In the genomic region with DNA sequence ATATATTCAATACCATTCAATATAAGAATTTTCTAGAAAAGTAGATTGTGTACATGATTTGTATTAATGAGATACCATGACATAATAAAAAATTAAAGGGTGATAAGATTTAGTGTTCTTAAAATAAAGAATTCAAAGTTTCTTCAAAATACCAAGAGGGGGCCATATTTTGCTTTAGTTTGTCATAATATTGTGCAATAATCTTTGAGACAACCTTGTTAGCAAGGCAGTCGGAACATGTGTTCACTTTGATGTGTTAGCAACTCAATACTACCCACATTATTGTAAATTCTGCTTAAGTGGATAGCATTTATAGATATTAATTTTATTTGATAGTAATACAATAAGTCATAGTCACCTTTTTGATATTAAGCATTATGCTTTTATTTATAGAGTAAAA, we compare ENCODE assay signal across 17 cellular contexts.
DNase-seq lines count a peak whose midpoint lies in the region; ATAC-seq, FAIRE-seq and TF ChIP-seq lines count a peak whose summit lies in the region.
"Had no signal": no experiment of that assay in that cellular context is flagged by ENCODE, and none has a peak within 500 bp of the region (broad histone marks: within the 10 kb centered on the region; RNA-seq: fewer than 3 reads in every experiment).

No MANE protein-coding gene starts in this region.

- H3K9me1 ChIP-seq in IMR-90 (ENCODE audit: insufficient read depth, low read length), result no peaks in the 10 kb centered on the region

- no peak overlapping the region for H2BK120ac ChIP-seq in IMR-90 (ENCODE audit: low read depth, low read length)

- no peak overlapping the region for H2AK9ac ChIP-seq in IMR-90 (replicated peaks; ENCODE audit: low read depth, low read length, poor library complexity)

- H3K9me3 Mint-ChIP-seq in astrocyte (ENCODE audit: unreplicated experiment), result no peaks in the 10 kb centered on the region
- H3K9me3 Mint-ChIP-seq in neural progenitor cell, result no peaks in the 10 kb centered on the region
- H3K9me3 Mint-ChIP-seq: CD4-positive, alpha-beta memory T cell; H9; HFFc6 had no signal

- dilution Hi-C loops in IMR-90 (cut with HindIII; ENCODE audit: low sequenced_read_pairs, unreplicated experiment), result no loop called here

- no peak overlapping the region for H3K4me3 Mint-ChIP-seq in astrocyte (ENCODE audit: unreplicated experiment)
- H3K4me3 Mint-ChIP-seq in neural progenitor cell, result no peak overlapping the region
- H3K4me3 Mint-ChIP-seq: CD4-positive, alpha-beta memory T cell; H9; HFFc6 had no signal

- H3K23ac ChIP-seq in IMR-90 (ENCODE audit: low read depth, low read length), result no peak overlapping the region

- H4K5ac ChIP-seq in IMR-90 (ENCODE audit: low read depth, low read length), result no peak overlapping the region

- no peak overlapping the region for H4K8ac ChIP-seq in IMR-90 (ENCODE audit: low read depth in 2 of 2, low read length in 2 of 2)

- TF ChIP-seq CTCF in IMR-90 (conservative IDR thresholded peaks at IDR 0.05; ENCODE audit: low read depth, low read length) (no peak), astrocyte (IDR thresholded peaks at IDR 0.05; ENCODE audit: insufficient read depth, low read depth, low read length) (no peak), neural progenitor cell (IDR thresholded peaks at IDR 0.05) (no peak)

- H3K27ac ChIP-seq in HUES6 (ENCODE audit: low read depth, low read length) (peak overlapping the region; percentile 4; the same call in 1 of the 2 replicates), IMR-90 (ENCODE audit: insufficient read depth, low read length) (no peak overlapping the region), astrocyte (ENCODE audit: low read depth, low read length) (no peak overlapping the region), neural progenitor cell (peak overlapping the region; percentile 34)
- H3K27ac ChIP-seq: GM23248 had no signal

- H2BK20ac ChIP-seq in IMR-90 (ENCODE audit: low read depth, low read length), result no peak overlapping the region

- TF ChIP-seq POLR2A in IMR-90 (IDR thresholded peaks at IDR 0.05; ENCODE audit: low read depth, low read length), result no peak

- H3K27me3 Mint-ChIP-seq in astrocyte (ENCODE audit: low read depth, unreplicated experiment) (no peaks in the 10 kb centered on the region), neural progenitor cell (ENCODE audit: insufficient read depth, low read depth) (no peaks in the 10 kb centered on the region)

- H3K36me3 Mint-ChIP-seq in astrocyte (ENCODE audit: low read depth, unreplicated experiment) (no peaks in the 10 kb centered on the region), neural progenitor cell (no peaks in the 10 kb centered on the region)
- H3K36me3 Mint-ChIP-seq: CD4-positive, alpha-beta memory T cell had no signal

- H3K36me3 ChIP-seq in HUES6 (ENCODE audit: control insufficient read depth, insufficient read depth, low read length) (no peaks in the 10 kb centered on the region), IMR-90 (ENCODE audit: control insufficient read depth, insufficient read depth, low read length) (no peaks in the 10 kb centered on the region), astrocyte (ENCODE audit: insufficient read depth, low read length) (no peaks in the 10 kb centered on the region), neural progenitor cell (no peaks in the 10 kb centered on the region)

- H4K20me1 ChIP-seq in IMR-90 (ENCODE audit: insufficient read depth, low read length) (no peaks in the 10 kb centered on the region), astrocyte (ENCODE audit: insufficient read depth, low read length) (no peaks in the 10 kb centered on the region), neural progenitor cell (ENCODE audit: low read depth) (no peaks in the 10 kb centered on the region)

- intact Hi-C loops in IMR-90 (cut with micrococcal nuclease), result no loop called here

- peaks cover 28% of the 10 kb centered on the region for H3F3A ChIP-seq in neural progenitor cell (ENCODE audit: low read depth)

- no peak overlapping the region for H3K4me3 ChIP-seq in HUES6 (ENCODE audit: low read depth, low read length)
- H3K4me3 ChIP-seq in IMR-90 (ENCODE audit: insufficient read depth, low read depth, low read length), result no peak overlapping the region
- no peak overlapping the region for H3K4me3 ChIP-seq in astrocyte (ENCODE audit: insufficient read depth, low read depth, low read length)
- no peak overlapping the region for H3K4me3 ChIP-seq in neural progenitor cell
- H3K4me3 ChIP-seq: GM23248 had no signal

- no peak overlapping the region for H3K18ac ChIP-seq in IMR-90 (ENCODE audit: low read depth, low read length)

- H3K27ac Mint-ChIP-seq in astrocyte (ENCODE audit: unreplicated experiment) (peak overlapping the region; percentile 68), neural progenitor cell (no peak overlapping the region)
- H3K27ac Mint-ChIP-seq: CD4-positive, alpha-beta memory T cell; HFFc6 had no signal

- DNase-seq in IMR-90 (no peak), astrocyte (ENCODE audit: low read depth) (no peak), neural progenitor cell (ENCODE audit: low spot score) (no peak), left lobe of liver (ENCODE audit: low spot score) (no peak), amygdala (lab: John Stamatoyannopoulos, UW) (no peak), NCI-H1417 treated with DMSO at 0.1 percent for 48 hours (lab: John Stamatoyannopoulos, UW) (no peak)
- DNase-seq: C1 segment of cervical spinal cord; CD4-positive, alpha-beta memory T cell; COR-L47; DMS53; DMS79 treated with DMSO at 0.1 percent for 48 hours; GF-D8; GM23248; H9; HFFc6 had no signal

- H3K79me2 ChIP-seq in astrocyte (ENCODE audit: insufficient read depth, low read length) (no peaks in the 10 kb centered on the region), neural progenitor cell (ENCODE audit: low read depth) (no peaks in the 10 kb centered on the region)

- H3K27me3 ChIP-seq in HUES6 (ENCODE audit: control insufficient read depth, insufficient read depth, low read length) (no peaks in the 10 kb centered on the region), IMR-90 (ENCODE audit: control insufficient read depth, insufficient read depth, low read length) (no peaks in the 10 kb centered on the region), astrocyte (ENCODE audit: insufficient read depth, low read length) (no peaks in the 10 kb centered on the region), neural progenitor cell (no peaks in the 10 kb centered on the region)

- no peak overlapping the region for H3K56ac ChIP-seq in IMR-90 (ENCODE audit: extremely low read depth, insufficient read depth, low read length)

- ATAC-seq in IMR-90 (ENCODE audit: low read depth) (no peak), left lobe of liver (no peak)

- no peak overlapping the region for H3K14ac ChIP-seq in IMR-90 (replicated peaks; ENCODE audit: low read depth, low read length)

- H2BK5ac ChIP-seq in IMR-90 (ENCODE audit: low read depth, low read length, poor library complexity, severe bottlenecking), result no peak overlapping the region

- peaks cover 28% of the 10 kb centered on the region for H3K4me1 ChIP-seq in HUES6 (ENCODE audit: control insufficient read depth, insufficient read depth, low read length)
- no peaks in the 10 kb centered on the region for H3K4me1 ChIP-seq in IMR-90 (ENCODE audit: control insufficient read depth, insufficient read depth, low read length)
- peaks cover 4% of the 10 kb centered on the region for H3K4me1 ChIP-seq in astrocyte (ENCODE audit: insufficient read depth, low read length)
- H3K4me1 ChIP-seq in neural progenitor cell, result peaks cover 30% of the 10 kb centered on the region

- H3K9me3 ChIP-seq in HUES6 (ENCODE audit: control insufficient read depth, insufficient read depth, low read depth, low read length) (no peaks in the 10 kb centered on the region), IMR-90 (ENCODE audit: control insufficient read depth, insufficient read depth, low read length) (no peaks in the 10 kb centered on the region), astrocyte (ENCODE audit: insufficient read depth, low read depth, low read length) (no peaks in the 10 kb centered on the region), neural progenitor cell (ENCODE audit: low read depth) (no peaks in the 10 kb centered on the region)

- in situ Hi-C loops in IMR-90 (cut with MboI; ENCODE audit: low sequenced_read_pairs), result no loop called here

- H4K91ac ChIP-seq in IMR-90 (ENCODE audit: insufficient read depth, low read depth, low read length), result no peak overlapping the region

- no peak overlapping the region for H2AK5ac ChIP-seq in IMR-90 (ENCODE audit: low read depth, low read length)

- CTCF ChIA-PET in IMR-90 (lab: Yijun Ruan, JAX), result interaction anchor here (0.6 kb wide), 1 partner anchor 417 kb away, joined by 3 read pairs; no protein-coding TSS in a partner anchor

- no peaks in the 10 kb centered on the region for H3K79me1 ChIP-seq in IMR-90 (ENCODE audit: low read depth in 1 of 2, low read length in 2 of 2)

- no peak overlapping the region for H3K4me2 ChIP-seq in IMR-90 (ENCODE audit: low read depth, low read length)
- no peak overlapping the region for H3K4me2 ChIP-seq in astrocyte (ENCODE audit: low read length)
- H3K4me2 ChIP-seq in neural progenitor cell, result no peak overlapping the region

- H2BK15ac ChIP-seq in IMR-90 (ENCODE audit: low read depth, low read length), result no peak overlapping the region

- H2AFZ ChIP-seq in IMR-90 (replicated peaks; ENCODE audit: low read length, poor library complexity) (no peak overlapping the region), astrocyte (ENCODE audit: low read depth, low read length) (no peak overlapping the region), neural progenitor cell (replicated peaks) (no peak overlapping the region)
- H2AFZ ChIP-seq: GM23248 had no signal

- FAIRE-seq in astrocyte (lab: Jason Lieb, UNC), result no peak
- FAIRE-seq: GM12891 had no signal

- BruUV-seq in IMR-90 (replicated peaks; lab: Mats Ljungman, UMichigan), result no TSS peak

- POLR2A ChIA-PET in IMR-90 (lab: Charles Lee; ENCODE audit: unreplicated experiment), result no interaction called here

- no CpG with 5 or more reads among the region's 1 CpG for WGBS in IMR-90 (ENCODE audit: extremely low coverage in 2 of 2, insufficient read length in 1 of 2), 2 experiments

- no peak for TF ChIP-seq RAD21 in IMR-90 (IDR thresholded peaks at IDR 0.05; ENCODE audit: low read length)

- no peak overlapping the region for H3K4ac ChIP-seq in IMR-90 (ENCODE audit: low read depth, low read length)

- H3K9ac ChIP-seq in HUES6 (ENCODE audit: low read length) (no peak overlapping the region), IMR-90 (ENCODE audit: low read depth, low read length) (no peak overlapping the region), astrocyte (ENCODE audit: low read length) (no peak overlapping the region), neural progenitor cell (no peak overlapping the region)
- H3K9ac ChIP-seq: GM23248 had no signal

- H3K4me1 Mint-ChIP-seq in astrocyte (ENCODE audit: low read depth, unreplicated experiment) (peaks cover 22% of the 10 kb centered on the region), neural progenitor cell (peaks cover 13% of the 10 kb centered on the region)
- H3K4me1 Mint-ChIP-seq: CD4-positive, alpha-beta memory T cell had no signal

TF ChIP-seq in IMR-90, 13 proteins besides CTCF, POLR2A, EP300 and RAD21:
- TF ChIP-seq CEBPB (IDR thresholded peaks at IDR 0.05; ENCODE audit: low read depth, low read length), result peak; percentile 81
- TF ChIP-seq MAFK (IDR thresholded peaks at IDR 0.05; ENCODE audit: low read depth, low read length), result no peak
- no peak for TF ChIP-seq CHD1 (IDR thresholded peaks at IDR 0.05; ENCODE audit: low read depth, low read length)
- no peak for TF ChIP-seq MXI1 (IDR thresholded peaks at IDR 0.05; ENCODE audit: borderline replicate concordance, low read depth, low read length)
TF ChIP-seq in IMR-90: peak in this region for 1.

Comparison
In these comparisons a context has a peak if more than half of its experiments do, and no peak if none do; other contexts are left out.
1. H3K27ac ChIP-seq: peak in HUES6 (single experiment) and neural progenitor cell (single experiment); none in IMR-90 (single experiment) and astrocyte (single experiment).